In genomic region chr15:61890106-61890505, GRCh38 we compare ENCODE assay signal across 14 cellular contexts.
"Had no signal": no experiment of that assay in that cellular context is flagged by ENCODE, and none has a peak within 500 bp of the region (broad histone marks: within the 10 kb centered on the region; RNA-seq: fewer than 3 reads in every experiment).

No MANE protein-coding gene starts in this region.

- DNase-seq: activated CD4-positive, alpha-beta T cell treated with anti-CD3 and anti-CD28 coated beads for 1 hour; activated CD8-positive, alpha-beta memory T cell treated with anti-CD3 and anti-CD28 coated beads for 24 hours; activated gamma-delta T cell treated with Interleukin-2 at 50 U/mL for 16 hours; activated naive CD8-positive, alpha-beta T cell treated with anti-CD3 and anti-CD28 coated beads, Interleukin-2, amount 10 ng/mL, durations not matched to agents 7 days and 5 days; aorta; colonic mucosa; gastrocnemius medialis; left ventricle myocardium superior; psoas muscle; right lobe of liver; stimulated activated naive CD4-positive, alpha-beta T cell treated with Interleukin-2 at 50 U/mL for 16 hours; upper lobe of left lung had no signal

- H3K9me3 ChIP-seq: colonic mucosa had no signal

- H3K27me3 ChIP-seq: cardiac muscle cell, colonic mucosa, gastrocnemius medialis, right lobe of liver, suprapubic skin, upper lobe of left lung had no signal

- H3K27me3 Mint-ChIP-seq: activated naive CD8-positive, alpha-beta T cell treated with anti-CD3 and anti-CD28 coated beads, Interleukin-2, amount 10 ng/mL, durations not matched to agents 7 days and 5 days had no signal

- H3K4me1 ChIP-seq: colonic mucosa, gastrocnemius medialis, psoas muscle, right lobe of liver, suprapubic skin, upper lobe of left lung had no signal

- ATAC-seq: gastrocnemius medialis, left ventricle myocardium superior, psoas muscle, right lobe of liver had no signal

- H3K36me3 ChIP-seq: cardiac muscle cell, colonic mucosa had no signal

- H3K27ac ChIP-seq: cardiac muscle cell, colonic mucosa, gastrocnemius medialis, psoas muscle, right lobe of liver, suprapubic skin, upper lobe of left lung had no signal

- H3K4me3 ChIP-seq: cardiac muscle cell, colonic mucosa, gastrocnemius medialis, psoas muscle, right lobe of liver, suprapubic skin, upper lobe of left lung had no signal
